ENCODE assay signal across 8 cellular contexts in genomic region chr10:79184141-79184625, GRCh38.
DNase-seq lines count a peak whose midpoint lies in the region; ATAC-seq and TF ChIP-seq lines count a peak whose summit lies in the region.

No MANE protein-coding gene starts in this region.

- H3K36me3 ChIP-seq in cardiac muscle cell (no peaks in the 10 kb centered on the region), breast epithelium (no peaks in the 10 kb centered on the region), left lung (peaks cover 0 to 6% of the 10 kb centered on the region in 2 donors), vagina (no peaks in the 10 kb centered on the region)

- no peak for TF ChIP-seq POLR2A in breast epithelium (IDR thresholded peaks at IDR 0.05)
- no peak for TF ChIP-seq POLR2A in vagina (IDR thresholded peaks at IDR 0.05)

- intact Hi-C loops in cardiac septum (cut with DNase I) (loop anchor here (2.0 kb wide), 1 partner anchor 25 kb away; no protein-coding TSS in a partner anchor), breast epithelium (cut with DNase I; ENCODE audit: low total_unique reads) (loop anchor here (10.0 kb wide), 1 partner anchor 1139 kb away; no protein-coding TSS in a partner anchor), left lung (cut with DNase I) (no loop called here), vagina (cut with DNase I) (no loop called here)

- DNase-seq in cardiac muscle cell (ENCODE audit: low read depth in 1 of 2, low spot score in 1 of 2) (peak in 1 of 2 donors; percentile 58), cardiac septum (ENCODE audit: low spot score) (no peak), breast epithelium (ENCODE audit: low spot score in 2 of 2) (no peak), left lung (peak; percentile 78 to 80), vagina (ENCODE audit: extremely low spot score in 2 of 2) (no peak), NOMO-1 (lab: John Stamatoyannopoulos, UW; ENCODE audit: unreplicated experiment in 2 of 2) (no peak)
- no peak for DNase-seq in stimulated activated CD4-positive, alpha-beta T cell treated with anti-CD3 and anti-CD28 coated beads, Interleukin-2, amount 100 ng/mL, for 24 hours
- no peak for DNase-seq in stimulated activated CD8-positive, alpha-beta memory T cell treated with anti-CD3 and anti-CD28 coated beads, Interleukin-4, amount 100 ng/mL, for 48 hours

- no peaks in the 10 kb centered on the region for H3K27me3 ChIP-seq in cardiac muscle cell
- no peaks in the 10 kb centered on the region for H3K27me3 ChIP-seq in breast epithelium
- H3K27me3 ChIP-seq in left lung: no peaks in the 10 kb centered on the region
- H3K27me3 ChIP-seq in vagina: no peaks in the 10 kb centered on the region

- no peak overlapping the region for H3K4me3 ChIP-seq in cardiac muscle cell
- no peak overlapping the region for H3K4me3 ChIP-seq in breast epithelium
- no peak overlapping the region for H3K4me3 ChIP-seq in left lung
- no peak overlapping the region for H3K4me3 ChIP-seq in vagina

- TF ChIP-seq CTCF in cardiac muscle cell (IDR thresholded peaks at IDR 0.05; ENCODE audit: low read depth, low read length) (no peak), breast epithelium (IDR thresholded peaks at IDR 0.05) (no peak), left lung (IDR thresholded peaks at IDR 0.05) (no peak), vagina (IDR thresholded peaks at IDR 0.05) (no peak)

- ATAC-seq in left lung: peak; percentile 71

- H3K4me1 ChIP-seq in cardiac muscle cell (ENCODE audit: low read depth) (peaks cover 84% of the 10 kb centered on the region), breast epithelium (peaks cover 4 to 12% of the 10 kb centered on the region in 2 donors), left lung (peaks cover 68 to 100% of the 10 kb centered on the region in 2 donors), vagina (peaks cover 100% of the 10 kb centered on the region)

- H3K27ac ChIP-seq in cardiac muscle cell (peak overlapping the region; percentile 95), breast epithelium (peak overlapping the region; percentile 66 to 67), left lung (peak overlapping the region; percentile 10 to 61), vagina (peak overlapping the region; percentile 73)

- no peaks in the 10 kb centered on the region for H3K9me3 ChIP-seq in cardiac muscle cell (ENCODE audit: low read depth)
- no peaks in the 10 kb centered on the region for H3K9me3 ChIP-seq in breast epithelium
- no peaks in the 10 kb centered on the region for H3K9me3 ChIP-seq in left lung
- no peaks in the 10 kb centered on the region for H3K9me3 ChIP-seq in vagina

Comparison
In these comparisons a context has a peak if more than half of its experiments do, and no peak if none do; other contexts are left out.
1. DNase-seq: peak in left lung (2 of 2); none in cardiac septum (single experiment), breast epithelium (0 of 2), vagina (0 of 2), stimulated activated CD4-positive, alpha-beta T cell treated with anti-CD3 and anti-CD28 coated beads, Interleukin-2, amount 100 ng/mL, for 24 hours (0 of 2), stimulated activated CD8-positive, alpha-beta memory T cell treated with anti-CD3 and anti-CD28 coated beads, Interleukin-4, amount 100 ng/mL, for 48 hours (single experiment) and NOMO-1 (0 of 2).
2. H3K27ac ChIP-seq: peak in every context shown above with its lines; median percentile 95 in cardiac muscle cell; 73 in vagina; 66 in breast epithelium; 36 in left lung.
3. intact Hi-C loops: an anchor here in cardiac septum (2.0 kb wide) and breast epithelium (10.0 kb wide); none called in left lung and vagina.